ENCODE assay signal across 1 cellular context in the genomic region with DNA sequence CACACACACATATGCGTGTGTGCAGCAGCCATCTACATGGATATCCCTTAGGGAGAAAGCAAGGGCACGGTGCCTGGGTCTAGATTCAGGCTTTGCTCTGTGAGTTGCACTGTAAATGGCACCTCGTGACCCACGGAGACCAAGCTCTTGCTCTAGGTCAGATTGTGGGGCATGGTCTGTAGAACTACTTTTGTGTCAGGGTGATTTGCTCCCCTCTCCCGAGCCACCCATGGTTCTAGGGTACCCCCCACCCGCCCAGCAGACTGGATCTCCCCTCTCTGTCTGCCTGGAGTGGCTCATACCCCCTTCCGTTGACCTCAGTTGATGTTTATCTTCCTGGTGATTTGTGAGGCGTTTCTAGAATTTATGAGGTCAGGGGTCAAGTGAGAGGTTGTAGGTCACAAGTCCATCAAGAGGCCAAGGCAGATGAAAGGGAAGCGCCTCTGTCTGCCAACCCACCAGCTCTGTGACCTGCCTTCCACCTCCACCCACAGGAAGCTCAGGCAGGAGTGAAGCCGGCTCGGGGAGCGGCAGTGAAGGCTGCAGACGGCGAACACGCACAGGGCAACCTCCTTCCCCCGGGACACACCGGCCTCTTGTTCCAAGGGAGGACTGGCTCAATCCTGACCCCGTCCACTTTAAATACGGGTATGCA.
TF ChIP-seq lines count a peak whose summit lies in the region.

No MANE protein-coding gene starts in this region.

TF ChIP-seq in SK-N-SH treated with all-trans-retinoic acid at 6 μM for 48 hours, 23 proteins besides CTCF, POLR2A, EP300 and RAD21 (continued from another document):
- TF ChIP-seq, protein P1, sequence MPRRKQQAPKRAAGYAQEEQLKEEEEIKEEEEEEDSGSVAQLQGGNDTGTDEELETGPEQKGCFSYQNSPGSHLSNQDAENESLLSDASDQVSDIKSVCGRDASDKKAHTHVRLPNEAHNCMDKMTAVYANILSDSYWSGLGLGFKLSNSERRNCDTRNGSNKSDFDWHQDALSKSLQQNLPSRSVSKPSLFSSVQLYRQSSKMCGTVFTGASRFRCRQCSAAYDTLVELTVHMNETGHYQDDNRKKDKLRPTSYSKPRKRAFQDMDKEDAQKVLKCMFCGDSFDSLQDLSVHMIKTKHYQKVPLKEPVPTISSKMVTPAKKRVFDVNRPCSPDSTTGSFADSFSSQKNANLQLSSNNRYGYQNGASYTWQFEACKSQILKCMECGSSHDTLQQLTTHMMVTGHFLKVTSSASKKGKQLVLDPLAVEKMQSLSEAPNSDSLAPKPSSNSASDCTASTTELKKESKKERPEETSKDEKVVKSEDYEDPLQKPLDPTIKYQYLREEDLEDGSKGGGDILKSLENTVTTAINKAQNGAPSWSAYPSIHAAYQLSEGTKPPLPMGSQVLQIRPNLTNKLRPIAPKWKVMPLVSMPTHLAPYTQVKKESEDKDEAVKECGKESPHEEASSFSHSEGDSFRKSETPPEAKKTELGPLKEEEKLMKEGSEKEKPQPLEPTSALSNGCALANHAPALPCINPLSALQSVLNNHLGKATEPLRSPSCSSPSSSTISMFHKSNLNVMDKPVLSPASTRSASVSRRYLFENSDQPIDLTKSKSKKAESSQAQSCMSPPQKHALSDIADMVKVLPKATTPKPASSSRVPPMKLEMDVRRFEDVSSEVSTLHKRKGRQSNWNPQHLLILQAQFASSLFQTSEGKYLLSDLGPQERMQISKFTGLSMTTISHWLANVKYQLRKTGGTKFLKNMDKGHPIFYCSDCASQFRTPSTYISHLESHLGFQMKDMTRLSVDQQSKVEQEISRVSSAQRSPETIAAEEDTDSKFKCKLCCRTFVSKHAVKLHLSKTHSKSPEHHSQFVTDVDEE (CRISPR knock-in tag; IDR thresholded peaks at IDR 0.05): no peak
- no peak for TF ChIP-seq RARB (CRISPR knock-in tag; IDR thresholded peaks at IDR 0.05)
TF ChIP-seq in SK-N-SH treated with all-trans-retinoic acid at 6 μM for 48 hours: peak in this region for 0.
